Comparison of ENCODE assay signal across 1 cellular context in the genomic region with DNA sequence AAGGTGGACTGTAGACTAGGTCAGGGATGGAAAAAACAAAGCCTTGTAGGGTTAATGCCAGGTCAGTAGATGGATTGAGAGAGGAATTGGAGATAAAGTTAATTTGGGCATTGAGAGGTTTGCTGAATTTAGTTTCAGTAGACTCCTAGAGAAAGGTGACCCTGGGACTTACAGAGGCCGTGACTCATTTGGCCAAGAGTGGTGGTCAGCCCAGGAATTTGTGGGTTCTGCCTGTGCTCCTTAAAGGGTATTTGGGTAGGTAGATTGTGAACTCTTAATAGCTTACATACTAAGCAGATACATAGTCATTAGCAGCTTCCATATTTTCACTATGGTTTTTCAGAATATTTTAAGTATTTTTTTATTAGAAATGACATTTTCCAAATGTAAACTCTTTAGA.
TF ChIP-seq lines count a peak whose summit lies in the region.

No MANE protein-coding gene starts in this region.

TF ChIP-seq in WTC11, 78 proteins besides CTCF, POLR2A, EP300 and RAD21 (continued from another document):
- no peak for TF ChIP-seq HMGA2 (CRISPR knock-in tag; IDR thresholded peaks at IDR 0.05)
- no peak for TF ChIP-seq ETV6 (CRISPR knock-in tag; IDR thresholded peaks at IDR 0.05)
- no peak for TF ChIP-seq TP53 (CRISPR knock-in tag; IDR thresholded peaks at IDR 0.05)
- no peak for TF ChIP-seq NFE2L1 (CRISPR knock-in tag; IDR thresholded peaks at IDR 0.05)
- TF ChIP-seq GABPB1 (CRISPR knock-in tag; IDR thresholded peaks at IDR 0.05) = no peak
- TF ChIP-seq FOXJ3 (CRISPR knock-in tag; IDR thresholded peaks at IDR 0.05; ENCODE audit: borderline replicate concordance) = no peak
